Comparison of ENCODE assay signal across 1 cellular context in genomic region chr15:74655424-74655823, GRCh38.
TF ChIP-seq lines count a peak whose summit lies in the region.

No MANE protein-coding gene starts in this region.

TF ChIP-seq in GM12878, 131 proteins besides CTCF, POLR2A, EP300 and RAD21 (continued from another document):
- TF ChIP-seq CUX1 (IDR thresholded peaks at IDR 0.05; ENCODE audit: insufficient replicate concordance, low read depth, low read length), result no peak
- TF ChIP-seq BHLHE40 (IDR thresholded peaks at IDR 0.05; ENCODE audit: borderline replicate concordance in 1 of 2, low read depth in 2 of 2, low read length in 1 of 2), result peak; percentile 83 to 86
- TF ChIP-seq RB1 (IDR thresholded peaks at IDR 0.05; ENCODE audit: borderline replicate concordance), result no peak
- no peak for TF ChIP-seq HSF1 (IDR thresholded peaks at IDR 0.05; ENCODE audit: low read depth, low read length)
- no peak for TF ChIP-seq ZSCAN29 (IDR thresholded peaks at IDR 0.05)
- no peak for TF ChIP-seq ZNF622 (IDR thresholded peaks at IDR 0.05)
